8 cellular contexts compared by ENCODE assay signal in genomic region chr20:38290829-38291581, GRCh38. TPM values are rescaled to one million over a fixed set of nuclear protein-coding genes. Genes with fewer than 3 reads are reported as not detected.
DNase-seq lines count a peak whose midpoint lies in the region; ATAC-seq, FAIRE-seq and TF ChIP-seq lines count a peak whose summit lies in the region.

No MANE protein-coding gene starts in this region.

- DNase-seq in Ammon's horn (ENCODE audit: low spot score) = peak; percentile 30
- DNase-seq in HuH-7 (ENCODE audit: low spot score) = peak; percentile 77
- DNase-seq in K562 (ENCODE audit: extremely low read depth in 1 of 4, low spot score in 3 of 4) = peak; percentile 38 to 51 (median 48)
- peak; percentile 74 for DNase-seq in left kidney (ENCODE audit: low read depth, low spot score)
- no peak for DNase-seq in stimulated activated naive CD4-positive, alpha-beta T cell treated with Interleukin-2 at 50 U/mL for 16 hours (lab: John Stamatoyannopoulos, UW)
- no peak for DNase-seq in GM19240 (ENCODE audit: insufficient read length, low spot score)
- DNase-seq in testis = no peak
- DNase-seq in NCI-H2227 (lab: John Stamatoyannopoulos, UW; ENCODE audit: unreplicated experiment) = no peak

- POLR2A ChIA-PET in K562 (lab: Yijun Ruan, JAX) = interaction anchor here (0.5 to 0.7 kb wide), 2 partner anchors 16 to 106 kb away, joined by 3 read pairs; no protein-coding TSS in a partner anchor

- TF ChIP-seq EP300 in K562 (IDR thresholded peaks at IDR 0.05; ENCODE audit: low read length) = no peak

- no peaks in the 10 kb centered on the region; the same call in 1 of the 2 replicates for H4K20me1 ChIP-seq in K562 (replicated peaks; ENCODE audit: control insufficient read depth, insufficient read depth, low read length)

- peak in 1 of 2 experiments; percentile 42; a peak in 2 of 4 replicates for TF ChIP-seq RAD21 in K562 (CRISPR knock-in tag; conservative IDR thresholded peaks at IDR 0.05 in 1 of 2, IDR thresholded peaks at IDR 0.05 in 1 of 2)

- ATAC-seq in K562 = peak; percentile 91

- 1% methylated on average over 16 of the region's 16 CpGs for WGBS in K562 (ENCODE audit: insufficient coverage, low coverage, missing lambda C conversion rate)
- 61 to 71% methylated on average over 16 of the region's 16 CpGs for WGBS in testis, 2 donors

- CTCF ChIA-PET in K562 (lab: Yijun Ruan, JAX; ENCODE audit: low intra/inter-chr PET ratio) = interaction anchor here (0.6 kb wide), 1 partner anchor 34 kb away, joined by 5 read pairs; no protein-coding TSS in a partner anchor

- no TSS peak for BruUV-seq in K562 (replicated peaks; lab: Mats Ljungman, UMichigan)

- no peak overlapping the region for H3K27ac ChIP-seq in K562 (ENCODE audit: extremely low read depth, low read depth, low read length)
- H3K27ac ChIP-seq in testis = no peak overlapping the region

- TF ChIP-seq POLR2A in K562 (conservative IDR thresholded peaks at IDR 0.05) (no peak), testis (IDR thresholded peaks at IDR 0.05) (no peak)

- H3K4me1 ChIP-seq in K562 (replicated peaks in 1 of 2; ENCODE audit: control insufficient read depth in 2 of 2, insufficient read depth in 2 of 2, low read length in 2 of 2) (no peaks in the 10 kb centered on the region; a peak in 1 of 5 replicates), testis (peaks cover 14% of the 10 kb centered on the region)

- TF ChIP-seq CTCF in K562 (IDR thresholded peaks at IDR 0.05 in 2 of 3, conservative IDR thresholded peaks at IDR 0.05 in 1 of 3; ENCODE audit: insufficient read depth in 2 of 3, low read depth in 1 of 3, low read length in 3 of 3) (peak; percentile 59 to 67 (median 61)), testis (IDR thresholded peaks at IDR 0.05) (no peak)

- H3K9me1 ChIP-seq in K562 (ENCODE audit: control insufficient read depth, insufficient read depth, low read length) = no peaks in the 10 kb centered on the region

- H3K4me2 ChIP-seq in K562 (ENCODE audit: insufficient read depth, low read length) = no peak overlapping the region

- no peak overlapping the region for H2AFZ ChIP-seq in K562 (ENCODE audit: low read depth, low read length)

- H3K79me2 ChIP-seq in K562 (ENCODE audit: control insufficient read depth, insufficient read depth, low read length) = no peaks in the 10 kb centered on the region

- in situ Hi-C loops in K562 (cut with MboI) = no loop called here

- peak; percentile 52 for FAIRE-seq in K562 (lab: Jason Lieb, UNC)

- H3K4me3 ChIP-seq in K562 (no peak overlapping the region), testis (no peak overlapping the region)

- H3K36me3 ChIP-seq in K562 (ENCODE audit: control insufficient read depth, insufficient read depth, low read length) (no peaks in the 10 kb centered on the region), testis (ENCODE audit: low read depth, missing control alignments) (no peaks in the 10 kb centered on the region)

- no peak overlapping the region for H3K9ac ChIP-seq in K562 (ENCODE audit: insufficient read depth in 1 of 2, low read depth in 2 of 2, low read length in 2 of 2)

- H3K27me3 ChIP-seq in K562 (ENCODE audit: control insufficient read depth in 2 of 2, insufficient read depth in 2 of 2, low read length in 2 of 2) (peaks cover 50 to 70% of the 10 kb centered on the region in 2 experiments), testis (no peaks in the 10 kb centered on the region)

- intact Hi-C loops in K562 (cut with micrococcal nuclease) (no loop called here), testis (cut with DNase I; ENCODE audit: low total_unique reads) (no loop called here)

- H3K9me3 ChIP-seq in K562 (replicated peaks; ENCODE audit: control insufficient read depth, insufficient read depth, low read depth, low read length) (no peaks in the 10 kb centered on the region), testis (no peaks in the 10 kb centered on the region)

TF ChIP-seq in K562, 482 proteins besides CTCF, POLR2A, EP300 and RAD21 (continues in another document):
- TF ChIP-seq ZNF76 (CRISPR knock-in tag; IDR thresholded peaks at IDR 0.05; ENCODE audit: borderline replicate concordance) (no peak), SRSF3 (IDR thresholded peaks at IDR 0.05; ENCODE audit: insufficient read depth, low read length) (no peak), HIVEP1 (CRISPR knock-in tag; IDR thresholded peaks at IDR 0.05) (no peak)
- TF ChIP-seq, protein P1, sequence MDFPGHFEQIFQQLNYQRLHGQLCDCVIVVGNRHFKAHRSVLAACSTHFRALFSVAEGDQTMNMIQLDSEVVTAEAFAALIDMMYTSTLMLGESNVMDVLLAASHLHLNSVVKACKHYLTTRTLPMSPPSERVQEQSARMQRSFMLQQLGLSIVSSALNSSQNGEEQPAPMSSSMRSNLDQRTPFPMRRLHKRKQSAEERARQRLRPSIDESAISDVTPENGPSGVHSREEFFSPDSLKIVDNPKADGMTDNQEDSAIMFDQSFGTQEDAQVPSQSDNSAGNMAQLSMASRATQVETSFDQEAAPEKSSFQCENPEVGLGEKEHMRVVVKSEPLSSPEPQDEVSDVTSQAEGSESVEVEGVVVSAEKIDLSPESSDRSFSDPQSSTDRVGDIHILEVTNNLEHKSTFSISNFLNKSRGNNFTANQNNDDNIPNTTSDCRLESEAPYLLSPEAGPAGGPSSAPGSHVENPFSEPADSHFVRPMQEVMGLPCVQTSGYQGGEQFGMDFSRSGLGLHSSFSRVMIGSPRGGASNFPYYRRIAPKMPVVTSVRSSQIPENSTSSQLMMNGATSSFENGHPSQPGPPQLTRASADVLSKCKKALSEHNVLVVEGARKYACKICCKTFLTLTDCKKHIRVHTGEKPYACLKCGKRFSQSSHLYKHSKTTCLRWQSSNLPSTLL (IDR thresholded peaks at IDR 0.05) = no peak

RNA-seq across cellular contexts. Expression of gene BPI, which starts 13.0 kb away (rescaled TPM):
- not detected in 2 replicates for total RNA-seq in K562 (2011; cell fraction: chromatin; rRNA removed; ENCODE audit: low replicate concordance)
- not detected in 2 replicates for total RNA-seq in K562 (2011; cell fraction: nucleolus; rRNA removed)
- total RNA-seq in K562 (2011; cell fraction: nucleoplasm; rRNA removed) = not detected in 2 replicates
- not detected in 2 replicates for total RNA-seq in K562 (2014; rRNA removed)
- not detected in 2 replicates for total RNA-seq in K562 (2014; rRNA removed; fragmentation: Illumina TruSeq; extraction: Trizol)
- total RNA-seq in K562 (2015; rRNA removed; fragmentation: Illumina TruSeq; extraction: Trizol) = not detected in 2 replicates
- total RNA-seq in K562 (2021) = not detected in 2 replicates
- not detected in 2 replicates for polyA plus RNA-seq in K562 (2011; rRNA removed)
- polyA plus RNA-seq in K562 (2011; cell fraction: cytosol; rRNA removed) = not detected in 2 replicates
- polyA plus RNA-seq in K562 (2011; cell fraction: nucleus; rRNA removed) = not detected in 2 replicates
- polyA plus RNA-seq in K562 (2012) = not detected in 2 replicates
- polyA plus RNA-seq in K562 (2014; fragmentation: Illumina TruSeq; extraction: Trizol) = not detected in 2 replicates
- not detected for polyA plus RNA-seq in K562 (2014; fragmentation: Nextera tagmentation; extraction: Ambion mirVana)
- polyA plus RNA-seq in K562 (2014; rRNA removed) = not detected in 2 replicates
- not detected in 2 replicates for polyA minus RNA-seq in K562 (2011; rRNA and poly(A)+ RNA removed)
- polyA minus RNA-seq in K562 (2011; cell fraction: cytosol; rRNA and poly(A)+ RNA removed) = not detected in 2 replicates
- polyA minus RNA-seq in K562 (2011; cell fraction: nucleus; rRNA and poly(A)+ RNA removed) = not detected in 2 replicates
- total RNA-seq in testis = 10 to 100 TPM in 1 of 2 donors, 1 to 10 TPM in 1; 9.3 to 17.5 TPM
- polyA plus RNA-seq in testis (ENCODE audit: insufficient read depth, low read depth, low replicate concordance) = 29.0 TPM

RNA-seq across cellular contexts. Expression of gene KIAA1755, which starts 30.5 kb away (rescaled TPM):
- not detected in 2 replicates for total RNA-seq in K562 (2011; cell fraction: chromatin; rRNA removed; ENCODE audit: low replicate concordance)
- not detected in 2 replicates for total RNA-seq in K562 (2011; cell fraction: nucleolus; rRNA removed)
- not detected in 2 replicates for total RNA-seq in K562 (2011; cell fraction: nucleoplasm; rRNA removed)
- total RNA-seq in K562 (2014; rRNA removed) (not detected in 2 replicates), K562 (2014; rRNA removed; fragmentation: Illumina TruSeq; extraction: Trizol) (not detected in 2 replicates), K562 (2015; rRNA removed; fragmentation: Illumina TruSeq; extraction: Trizol) (not detected in 2 replicates), K562 (2021) (not detected in 2 replicates), testis (1 to 10 TPM; 7.6 to 9.6 TPM)
- polyA plus RNA-seq in K562 (2011; rRNA removed) (not detected in 2 replicates), K562 (2014; fragmentation: Illumina TruSeq; extraction: Trizol) (not detected in 2 replicates), K562 (2014; fragmentation: Nextera tagmentation; extraction: Ambion mirVana) (not detected), K562 (2014; rRNA removed) (0.12 TPM in 1 of 2 replicates, not detected in the other), testis (ENCODE audit: insufficient read depth, low read depth, low replicate concordance) (5.2 TPM)
- not detected in 2 replicates for polyA plus RNA-seq in K562 (2011; cell fraction: cytosol; rRNA removed)
- polyA plus RNA-seq in K562 (2011; cell fraction: nucleus; rRNA removed) = not detected in 2 replicates
- 0.11 TPM in 1 of 2 replicates, not detected in the other for polyA plus RNA-seq in K562 (2012)
- polyA minus RNA-seq in K562 (2011; rRNA and poly(A)+ RNA removed) = not detected in 2 replicates
- not detected in 2 replicates for polyA minus RNA-seq in K562 (2011; cell fraction: cytosol; rRNA and poly(A)+ RNA removed)
- polyA minus RNA-seq in K562 (2011; cell fraction: nucleus; rRNA and poly(A)+ RNA removed) = not detected in 2 replicates

RNA-seq across cellular contexts. Expression of gene LBP, which starts 55.3 kb away (rescaled TPM):
- total RNA-seq in K562 (2011; cell fraction: chromatin; rRNA removed; ENCODE audit: low replicate concordance) = not detected in 2 replicates
- total RNA-seq in K562 (2011; cell fraction: nucleolus; rRNA removed) = not detected in 2 replicates
- total RNA-seq in K562 (2011; cell fraction: nucleoplasm; rRNA removed) = not detected in 2 replicates
- total RNA-seq in K562 (2014; rRNA removed) (0.08 TPM in 1 of 2 replicates, not detected in the other), K562 (2014; rRNA removed; fragmentation: Illumina TruSeq; extraction: Trizol) (not detected in 2 replicates), K562 (2015; rRNA removed; fragmentation: Illumina TruSeq; extraction: Trizol) (0.07 and 0.11 TPM in 2 replicates), K562 (2021) (0.11 and 0.31 TPM in 2 replicates), testis (1 to 10 TPM in 1 of 2 donors, under 1 TPM in 1; 0.87 to 1.2 TPM)
- polyA plus RNA-seq in K562 (2011; rRNA removed) (0.10 TPM in 1 of 2 replicates, not detected in the other), K562 (2014; fragmentation: Illumina TruSeq; extraction: Trizol) (0.15 TPM in 1 of 2 replicates, not detected in the other), K562 (2014; fragmentation: Nextera tagmentation; extraction: Ambion mirVana) (under 1 TPM; 0.06 to 0.07 TPM), K562 (2014; rRNA removed) (not detected in 2 replicates), testis (ENCODE audit: insufficient read depth, low read depth, low replicate concordance) (1.3 TPM)
- 0.12 and 0.15 TPM in 2 replicates for polyA plus RNA-seq in K562 (2011; cell fraction: cytosol; rRNA removed)
- not detected in 2 replicates for polyA plus RNA-seq in K562 (2011; cell fraction: nucleus; rRNA removed)
- polyA plus RNA-seq in K562 (2012) = 0.17 and 0.22 TPM in 2 replicates
- 0.11 and 0.18 TPM in 2 replicates for polyA minus RNA-seq in K562 (2011; rRNA and poly(A)+ RNA removed)
- polyA minus RNA-seq in K562 (2011; cell fraction: cytosol; rRNA and poly(A)+ RNA removed) = not detected in 2 replicates
- not detected in 2 replicates for polyA minus RNA-seq in K562 (2011; cell fraction: nucleus; rRNA and poly(A)+ RNA removed)

Comparison
In these comparisons a context has a peak if more than half of its experiments do, and no peak if none do; other contexts are left out.
1. DNase-seq: peak in Ammon's horn (single experiment), HuH-7 (single experiment), K562 (4 of 4) and left kidney (single experiment); none in stimulated activated naive CD4-positive, alpha-beta T cell treated with Interleukin-2 at 50 U/mL for 16 hours (single experiment), GM19240 (single experiment), testis (single experiment) and NCI-H2227 (single experiment).
2. CTCF ChIP-seq: peak in K562 (3 of 3); none in testis (0 of 3).
3. RNA of gene BPI, which starts 13.0 kb away (total RNA-seq): 9.3 to 17.5 TPM in testis; not detected in K562; every median in the first group is over 10 times any median in the second.
4. RNA of gene KIAA1755, which starts 30.5 kb away (total RNA-seq): 7.6 to 9.6 TPM in testis; not detected in K562; every median in the first group is over 4 times any median in the second.